ENCODE assay signal across 2 cellular contexts in genomic region chr1:64471724-64472276, GRCh38.
TF ChIP-seq lines count a peak whose summit lies in the region.

No MANE protein-coding gene starts in this region.

TF ChIP-seq in liver, 16 proteins besides CTCF, POLR2A, EP300 and RAD21:
- TF ChIP-seq TAF1 (conservative IDR thresholded peaks at IDR 0.05) (no peak), FOXA2 (IDR thresholded peaks at IDR 0.05) (no peak), HNF4A (conservative IDR thresholded peaks at IDR 0.05) (no peak), JUND (IDR thresholded peaks at IDR 0.05) (no peak), MAX (IDR thresholded peaks at IDR 0.05) (no peak), HNF4G (IDR thresholded peaks at IDR 0.05) (no peak), RXRA (IDR thresholded peaks at IDR 0.05) (no peak), GABPA (IDR thresholded peaks at IDR 0.05 in 1 of 2, conservative IDR thresholded peaks at IDR 0.05 in 1 of 2) (no peak), YY1 (IDR thresholded peaks at IDR 0.05) (no peak)
TF ChIP-seq in liver: peak in this region for 0.

TF ChIP-seq in HepG2, 621 proteins besides CTCF, POLR2A, EP300 and RAD21:
- TF ChIP-seq ZNF577 (CRISPR knock-in tag; IDR thresholded peaks at IDR 0.05; ENCODE audit: borderline replicate concordance, low read depth) (no peak), SNRNP70 (IDR thresholded peaks at IDR 0.05; ENCODE audit: low read depth, low read length) (no peak), POLR2AphosphoS5 (IDR thresholded peaks at IDR 0.05; ENCODE audit: low read depth, low read length) (no peak), TARDBP (CRISPR knock-in tag; IDR thresholded peaks at IDR 0.05) (no peak), SSRP1 (CRISPR knock-in tag; IDR thresholded peaks at IDR 0.05) (no peak), SP2 (CRISPR knock-in tag; IDR thresholded peaks at IDR 0.05) (no peak), LRRFIP1 (CRISPR knock-in tag; conservative IDR thresholded peaks at IDR 0.05) (no peak), HNF4G (IDR thresholded peaks at IDR 0.05; ENCODE audit: borderline replicate concordance, low read depth, low read length) (no peak), HNF4G (CRISPR knock-in tag; IDR thresholded peaks at IDR 0.05; ENCODE audit: borderline replicate concordance, low read depth) (no peak), ZIK1 (CRISPR knock-in tag; IDR thresholded peaks at IDR 0.05; ENCODE audit: borderline replicate concordance, low read depth) (no peak), ZNF432 (CRISPR knock-in tag; IDR thresholded peaks at IDR 0.05; ENCODE audit: borderline replicate concordance) (no peak), ZNF7 (CRISPR knock-in tag; IDR thresholded peaks at IDR 0.05) (no peak), TCF12 (IDR thresholded peaks at IDR 0.05) (no peak), TCF12 (CRISPR knock-in tag; IDR thresholded peaks at IDR 0.05) (no peak)
